17 cellular contexts compared by ENCODE assay signal in genomic region chr12:22037952-22038351, GRCh38.
"Had no signal": no experiment of that assay in that cellular context is flagged by ENCODE, and none has a peak within 500 bp of the region (broad histone marks: within the 10 kb centered on the region; RNA-seq: fewer than 3 reads in every experiment).

No MANE protein-coding gene starts in this region.

- H3K27ac Mint-ChIP-seq: activated naive CD4-positive, alpha-beta T cell treated with anti-CD3 and anti-CD28 coated beads, Interleukin-2, amount 50 U/mL, for 72 hours; activated T-helper 1 cell treated with anti-CD3 and anti-CD28 coated beads, Interleukin-12 subunit alpha, Interleukin-12 subunit beta, Interleukin-2, Interleukin-4 antibody, amounts not matched to agents 30 ng/mL and 10 ng/mL and 1 ng/mL, durations not matched to agents 14 hours and 24 hours and 36 hours; natural killer cell treated with Interleukin-12 subunit alpha and Interleukin-12 subunit beta and Interleukin-15 and Interleukin-18, amount 100 ng/mL, for 72 hours; stimulated activated effector memory CD8-positive, alpha-beta T cell treated with anti-CD3 and anti-CD28 coated beads, Interleukin-12 subunit alpha, Interleukin-12 subunit beta, amount 100 ng/mL, for 72 hours; T-helper 2 cell treated with Interferon-gamma antibody and Interleukin-4, amounts not matched to agents 5 μg/mL and 100 μg/mL, for 36 hours had no signal

- H3K36me3 Mint-ChIP-seq: activated naive CD4-positive, alpha-beta T cell treated with anti-CD3 and anti-CD28 coated beads, Interleukin-2, amount 50 U/mL, for 72 hours; natural killer cell treated with Interleukin-12 subunit alpha and Interleukin-12 subunit beta and Interleukin-15 and Interleukin-18, amount 100 ng/mL, for 72 hours; stimulated activated effector memory CD8-positive, alpha-beta T cell treated with anti-CD3 and anti-CD28 coated beads, Interleukin-12 subunit alpha, Interleukin-12 subunit beta, amount 100 ng/mL, for 72 hours had no signal

- H3K9me3 Mint-ChIP-seq: activated naive CD4-positive, alpha-beta T cell treated with anti-CD3 and anti-CD28 coated beads, Interleukin-2, amount 50 U/mL, for 72 hours; activated T-helper 1 cell treated with anti-CD3 and anti-CD28 coated beads, Interleukin-12 subunit alpha, Interleukin-12 subunit beta, Interleukin-2, Interleukin-4 antibody, amounts not matched to agents 30 ng/mL and 10 ng/mL and 1 ng/mL, durations not matched to agents 14 hours and 24 hours and 36 hours; natural killer cell treated with Interleukin-12 subunit alpha and Interleukin-12 subunit beta and Interleukin-15 and Interleukin-18, amount 100 ng/mL, for 72 hours; stimulated activated effector memory CD8-positive, alpha-beta T cell treated with anti-CD3 and anti-CD28 coated beads, Interleukin-12 subunit alpha, Interleukin-12 subunit beta, amount 100 ng/mL, for 72 hours; T-helper 2 cell treated with Interferon-gamma antibody and Interleukin-4, amounts not matched to agents 5 μg/mL and 100 μg/mL, for 36 hours had no signal

- H3K4me3 Mint-ChIP-seq: activated T-helper 1 cell treated with anti-CD3 and anti-CD28 coated beads, Interleukin-12 subunit alpha, Interleukin-12 subunit beta, Interleukin-2, Interleukin-4 antibody, amounts not matched to agents 30 ng/mL and 10 ng/mL and 1 ng/mL, durations not matched to agents 14 hours and 24 hours and 36 hours; natural killer cell treated with Interleukin-12 subunit alpha and Interleukin-12 subunit beta and Interleukin-15 and Interleukin-18, amount 100 ng/mL, for 72 hours; stimulated activated effector memory CD8-positive, alpha-beta T cell treated with anti-CD3 and anti-CD28 coated beads, Interleukin-12 subunit alpha, Interleukin-12 subunit beta, amount 100 ng/mL, for 72 hours; T-helper 2 cell treated with Interferon-gamma antibody and Interleukin-4, amounts not matched to agents 5 μg/mL and 100 μg/mL, for 36 hours had no signal

- DNase-seq: activated CD4-positive, alpha-beta T cell treated with anti-CD3 and anti-CD28 coated beads for 1 hour; activated CD4-positive, alpha-beta T cell treated with anti-CD3 and anti-CD28 coated beads, Interleukin-2, amount 50 U/mL, for 4 hours; activated gamma-delta T cell treated with Interleukin-2 at 50 U/mL for 16 hours; activated T-cell treated with anti-CD3 and anti-CD28 coated beads for 4 hours; adrenal gland; effector CD4-positive, alpha-beta T cell; esophagus squamous epithelium; pancreas; sigmoid colon; stimulated activated CD4-positive, alpha-beta T cell treated with anti-CD3 and anti-CD28 coated beads, Interleukin-4, amount 100 ng/mL, for 24 hours; testis; upper lobe of left lung had no signal

- ATAC-seq: activated naive CD4-positive, alpha-beta T cell treated with anti-CD3 and anti-CD28 coated beads, Interleukin-2, amount 50 U/mL, for 72 hours; natural killer cell treated with Interleukin-12 subunit alpha and Interleukin-12 subunit beta and Interleukin-15 and Interleukin-18, amount 100 ng/mL, for 72 hours; pancreas; stimulated activated effector memory CD8-positive, alpha-beta T cell treated with anti-CD3 and anti-CD28 coated beads, Interleukin-12 subunit alpha, Interleukin-12 subunit beta, amount 100 ng/mL, for 72 hours had no signal
